ENCODE assay signal across 18 cellular contexts in genomic region chr4:113472864-113473263, GRCh38.
DNase-seq lines count a peak whose midpoint lies in the region; ATAC-seq and TF ChIP-seq lines count a peak whose summit lies in the region.
"Had no signal": no experiment of that assay in that cellular context is flagged by ENCODE, and none has a peak within 500 bp of the region (broad histone marks: within the 10 kb centered on the region; RNA-seq: fewer than 3 reads in every experiment).

No MANE protein-coding gene starts in this region.

- H3K36me3 ChIP-seq in heart left ventricle = peaks cover 0 to 15% (median 2%) of the 10 kb centered on the region in 9 donors
- peaks cover 25% of the 10 kb centered on the region for H3K36me3 ChIP-seq in adipocyte (ENCODE audit: control insufficient read depth, insufficient read depth, low read length, severe bottlenecking)
- peaks cover 7 to 32% of the 10 kb centered on the region in 2 experiments for H3K36me3 ChIP-seq in mesenchymal stem cell (ENCODE audit: control insufficient read depth in 1 of 2, insufficient read depth in 2 of 2, low read depth in 1 of 2, low read length in 2 of 2)
- H3K36me3 ChIP-seq in smooth muscle cell (ENCODE audit: low read depth) = no peaks in the 10 kb centered on the region

- no peak for TF ChIP-seq POLR2A in heart left ventricle (IDR thresholded peaks at IDR 0.05)

- H3K4me3 ChIP-seq in heart left ventricle = no peak overlapping the region
- H3K4me3 ChIP-seq in adipocyte (ENCODE audit: low read length) = no peak overlapping the region
- H3K4me3 ChIP-seq in mesenchymal stem cell (ENCODE audit: insufficient read depth in 1 of 2, low read depth in 1 of 2, low read length in 2 of 2) = no peak overlapping the region
- H3K4me3 ChIP-seq in smooth muscle cell = no peak overlapping the region
- H3K4me3 ChIP-seq: SJSA1 had no signal

- no peak overlapping the region for H3K23ac ChIP-seq in mesenchymal stem cell (ENCODE audit: low read length in 2 of 2)

- no peaks in the 10 kb centered on the region for H4K20me1 ChIP-seq in smooth muscle cell (ENCODE audit: low read depth)

- H3K4ac ChIP-seq in mesenchymal stem cell (ENCODE audit: low read depth in 1 of 2, low read length in 2 of 2) = no peak overlapping the region

- H3K4me2 ChIP-seq in mesenchymal stem cell (ENCODE audit: low read length, poor library complexity, severe bottlenecking) (no peak overlapping the region), smooth muscle cell (no peak overlapping the region)

- no peak for TF ChIP-seq CTCF in heart left ventricle (IDR thresholded peaks at IDR 0.05)
- TF ChIP-seq CTCF in smooth muscle cell (IDR thresholded peaks at IDR 0.05; ENCODE audit: borderline replicate concordance, insufficient read depth, poor library complexity, severe bottlenecking) = no peak

- peak overlapping the region in 9 of 12 donors; percentile 5 to 88 (median 24) for H3K27ac ChIP-seq in heart left ventricle
- H3K27ac ChIP-seq in mesenchymal stem cell (ENCODE audit: low read length, poor library complexity, severe bottlenecking) = no peak overlapping the region
- H3K27ac ChIP-seq in smooth muscle cell (ENCODE audit: low read depth) = peak overlapping the region; percentile 64

- intact Hi-C loops in heart left ventricle (cut with DNase I) (no loop called here), left cardiac atrium (cut with DNase I) (no loop called here)

- no peak overlapping the region for H2BK15ac ChIP-seq in mesenchymal stem cell (ENCODE audit: low read depth, poor library complexity, severe bottlenecking)

- WGBS in heart left ventricle, 4 donors = 73 to 78% (median 75%) methylated on average over 1 of the region's 1 CpG
- WGBS in mesenchymal stem cell = no CpG with 5 or more reads among the region's 1 CpG
- WGBS in smooth muscle cell (ENCODE audit: low lambda C conversion rate) = 85% methylated on average over 1 of the region's 1 CpG

- H3K14ac ChIP-seq in mesenchymal stem cell (ENCODE audit: low read length in 2 of 2) = no peak overlapping the region

- DNase-seq in heart left ventricle (no peak), left cardiac atrium (no peak), adipocyte (ENCODE audit: low read depth) (no peak), mesenchymal stem cell (no peak), smooth muscle cell (lab: John Stamatoyannopoulos, UW; ENCODE audit: unreplicated experiment) (no peak), NCI-H2029 (lab: John Stamatoyannopoulos, UW) (no peak)
- DNase-seq in stimulated activated CD4-positive, alpha-beta T cell treated with anti-CD3 and anti-CD28 coated beads, Interleukin-2, amount 100 ng/mL, for 24 hours = no peak
- DNase-seq: Calu3; DMS79; GDM1; Kasumi-1; NCI-H2081 treated with DMSO at 0.1 percent for 48 hours; NCI-H2227 treated with DMSO at 0.1 percent for 48 hours; NCI-H526 treated with DMSO at 0.1 percent for 48 hours; NK-92 treated with Interleukin-12 subunit alpha and Interleukin-12 subunit beta, amount 100 ng/mL, for 24 hours; PC-3 had no signal

- H2AFZ ChIP-seq in mesenchymal stem cell (ENCODE audit: low read depth, low read length) (no peak overlapping the region), smooth muscle cell (ENCODE audit: low read depth) (no peak overlapping the region)

- H3K18ac ChIP-seq in mesenchymal stem cell (ENCODE audit: low read depth in 1 of 2, low read length in 2 of 2) = no peak overlapping the region

- peaks cover 0 to 16% (median 2%) of the 10 kb centered on the region in 12 donors for H3K9me3 ChIP-seq in heart left ventricle
- H3K9me3 ChIP-seq in adipocyte (ENCODE audit: control insufficient read depth, low read length) = peaks cover 14% of the 10 kb centered on the region
- H3K9me3 ChIP-seq in mesenchymal stem cell (ENCODE audit: control insufficient read depth, low read length) = peaks cover 10% of the 10 kb centered on the region
- no peaks in the 10 kb centered on the region for H3K9me3 ChIP-seq in smooth muscle cell (replicated peaks; ENCODE audit: low read depth)

- no peak for ATAC-seq in heart left ventricle
- no peak for ATAC-seq in left cardiac atrium
- no peak for ATAC-seq in GM19351 (IDR thresholded peaks at IDR 0.05; ENCODE audit: unreplicated experiment)
- ATAC-seq: PC-3 had no signal

- H3F3A ChIP-seq in smooth muscle cell (ENCODE audit: low read depth) = peaks cover 8% of the 10 kb centered on the region

- no peak overlapping the region for H2BK120ac ChIP-seq in mesenchymal stem cell (ENCODE audit: low read depth, low read length)

- no peaks in the 10 kb centered on the region for H3K79me2 ChIP-seq in smooth muscle cell (ENCODE audit: low read depth)

- no peak overlapping the region for H4K91ac ChIP-seq in mesenchymal stem cell (ENCODE audit: low read length)

- H3K9ac ChIP-seq in adipocyte (ENCODE audit: low read length) (peak overlapping the region; percentile 79), mesenchymal stem cell (ENCODE audit: low read length) (peak overlapping the region; percentile 96), smooth muscle cell (ENCODE audit: low read depth) (no peak overlapping the region)

- no peak overlapping the region for H4K8ac ChIP-seq in mesenchymal stem cell (ENCODE audit: low read length)

- H3K79me1 ChIP-seq in mesenchymal stem cell (replicated peaks; ENCODE audit: low read length, poor library complexity, severe bottlenecking) = peaks cover 9% of the 10 kb centered on the region

- H3K27me3 ChIP-seq in heart left ventricle (no peaks in the 10 kb centered on the region), adipocyte (replicated peaks; ENCODE audit: control insufficient read depth, insufficient read depth, low read length) (no peaks in the 10 kb centered on the region), mesenchymal stem cell (ENCODE audit: control insufficient read depth in 1 of 2, insufficient read depth in 1 of 2, low read length in 2 of 2) (no peaks in the 10 kb centered on the region), smooth muscle cell (ENCODE audit: low read depth) (no peaks in the 10 kb centered on the region)
- H3K27me3 ChIP-seq: SJSA1 had no signal

- no peak overlapping the region for H2BK5ac ChIP-seq in mesenchymal stem cell (ENCODE audit: low read depth, low read length, poor library complexity, severe bottlenecking)

- H2BK12ac ChIP-seq in mesenchymal stem cell (ENCODE audit: low read length in 2 of 2) = no peak overlapping the region

- no peak overlapping the region for H2AK5ac ChIP-seq in mesenchymal stem cell (ENCODE audit: low read length, severe bottlenecking)

- peaks cover 2 to 46% (median 28%) of the 10 kb centered on the region in 12 donors for H3K4me1 ChIP-seq in heart left ventricle
- peaks cover 80% of the 10 kb centered on the region for H3K4me1 ChIP-seq in adipocyte (ENCODE audit: control insufficient read depth, insufficient read depth, low read length)
- no peaks in the 10 kb centered on the region for H3K4me1 ChIP-seq in mesenchymal stem cell (ENCODE audit: control insufficient read depth, insufficient read depth, low read depth, low read length)
- H3K4me1 ChIP-seq in smooth muscle cell (ENCODE audit: low read depth) = peaks cover 7% of the 10 kb centered on the region
